In genomic region chr7:63027075-63027474, GRCh38 we compare ENCODE assay signal across 23 cellular contexts.
DNase-seq lines count a peak whose midpoint lies in the region; ATAC-seq and TF ChIP-seq lines count a peak whose summit lies in the region.
"Had no signal": no experiment of that assay in that cellular context is flagged by ENCODE, and none has a peak within 500 bp of the region (broad histone marks: within the 10 kb centered on the region; RNA-seq: fewer than 3 reads in every experiment).

No MANE protein-coding gene starts in this region.

- TF ChIP-seq CTCF in type B pancreatic cell (conservative IDR thresholded peaks at IDR 0.05) (no peak), upper lobe of left lung (IDR thresholded peaks at IDR 0.05) (no peak), MM.1S (IDR thresholded peaks at IDR 0.05; ENCODE audit: low read length) (no peak)

- H4K20me1 ChIP-seq in MM.1S (ENCODE audit: insufficient read depth, low read length): no peaks in the 10 kb centered on the region
- H4K20me1 ChIP-seq: BLaER1 had no signal

- H3K27ac Mint-ChIP-seq in type B pancreatic cell: no peak overlapping the region
- H3K27ac Mint-ChIP-seq: CD14-positive monocyte; CD4-positive, alpha-beta memory T cell; CD4-positive, CD25-positive, alpha-beta regulatory T cell; CD8-positive, alpha-beta memory T cell had no signal

- no peak overlapping the region for H3K4me2 ChIP-seq in MM.1S (ENCODE audit: low read depth, low read length)
- H3K4me2 ChIP-seq: BLaER1 had no signal

- peaks cover 26% of the 10 kb centered on the region for H3K9me3 Mint-ChIP-seq in type B pancreatic cell

- no peaks in the 10 kb centered on the region for H3K4me1 Mint-ChIP-seq in type B pancreatic cell (ENCODE audit: unreplicated experiment)
- H3K4me1 Mint-ChIP-seq: CD14-positive monocyte; CD4-positive, alpha-beta memory T cell; CD4-positive, CD25-positive, alpha-beta regulatory T cell; CD8-positive, alpha-beta memory T cell had no signal

- H3K4me3 Mint-ChIP-seq in type B pancreatic cell: no peak overlapping the region
- H3K4me3 Mint-ChIP-seq: CD14-positive monocyte; CD4-positive, alpha-beta memory T cell; CD8-positive, alpha-beta memory T cell had no signal

- peaks cover 3% of the 10 kb centered on the region for H3K36me3 Mint-ChIP-seq in type B pancreatic cell
- H3K36me3 Mint-ChIP-seq: CD14-positive monocyte; CD4-positive, alpha-beta memory T cell; CD4-positive, CD25-positive, alpha-beta regulatory T cell had no signal

- DNase-seq in mesenteric fat pad (ENCODE audit: low spot score): peak; percentile 18
- DNase-seq in type B pancreatic cell (ENCODE audit: extremely low spot score, unreplicated experiment): peak; percentile 44
- no peak for DNase-seq in activated CD4-positive, alpha-beta T cell treated with anti-CD3 and anti-CD28 coated beads, Interleukin-2, amount 50 U/mL, for 1 hour
- no peak for DNase-seq in upper lobe of left lung
- no peak for DNase-seq in MM.1S
- DNase-seq: 8988T; ACHN; BE2C; C1 segment of cervical spinal cord; CD4-positive, alpha-beta memory T cell; CD4-positive, CD25-positive, alpha-beta regulatory T cell; CD8-positive, alpha-beta memory T cell; COR-L47; DMS 273 treated with DMSO at 0.1 percent for 48 hours; DMS153; DMS53; DMS79; DND-41; EL; GDM1 had no signal

- H3K27ac ChIP-seq in upper lobe of left lung (no peak overlapping the region), MM.1S (ENCODE audit: low read length) (no peak overlapping the region)
- H3K27ac ChIP-seq: BLaER1 had no signal

- no peaks in the 10 kb centered on the region for H3K27me3 ChIP-seq in upper lobe of left lung
- no peaks in the 10 kb centered on the region for H3K27me3 ChIP-seq in MM.1S (replicated peaks; ENCODE audit: insufficient read depth, low read length)
- H3K27me3 ChIP-seq: BE2C, BLaER1 had no signal

- H3K4me1 ChIP-seq in upper lobe of left lung: no peaks in the 10 kb centered on the region
- H3K4me1 ChIP-seq in MM.1S (ENCODE audit: low read length): no peaks in the 10 kb centered on the region
- H3K4me1 ChIP-seq: BE2C had no signal

- no peaks in the 10 kb centered on the region for H3K36me3 ChIP-seq in upper lobe of left lung
- no peaks in the 10 kb centered on the region for H3K36me3 ChIP-seq in MM.1S (replicated peaks; ENCODE audit: insufficient read depth, low read length)
- H3K36me3 ChIP-seq: BE2C, BLaER1 had no signal

- no peak for ATAC-seq in upper lobe of left lung (ENCODE audit: low FRiP score in 2 of 2)
- ATAC-seq: GM12878 had no signal

- TF ChIP-seq POLR2A in upper lobe of left lung (IDR thresholded peaks at IDR 0.05): no peak

- no peak overlapping the region for H3K9ac ChIP-seq in MM.1S (ENCODE audit: low read length)
- H3K9ac ChIP-seq: BLaER1 had no signal

- H3K9me2 ChIP-seq in MM.1S (replicated peaks; ENCODE audit: insufficient read depth, low read length): no peaks in the 10 kb centered on the region

- H3K4me3 ChIP-seq in upper lobe of left lung: no peak overlapping the region
- no peak overlapping the region for H3K4me3 ChIP-seq in MM.1S (ENCODE audit: low read length)
- H3K4me3 ChIP-seq: BLaER1, GM12878 had no signal

- WGBS in upper lobe of left lung, 2 donors: 74 to 83% methylated on average over 5 of the region's 5 CpGs

- no peaks in the 10 kb centered on the region for H3K79me2 ChIP-seq in MM.1S (ENCODE audit: low read length)

- no peak for TF ChIP-seq EP300 in upper lobe of left lung (IDR thresholded peaks at IDR 0.05)

- H2AFZ ChIP-seq in MM.1S (ENCODE audit: low read length): no peak overlapping the region

- H3K9me3 ChIP-seq in upper lobe of left lung (peaks cover 0 to 16% (median 2%) of the 10 kb centered on the region in 4 donors), MM.1S (replicated peaks; ENCODE audit: insufficient read depth, low read length) (no peaks in the 10 kb centered on the region)
- H3K9me3 ChIP-seq: BE2C had no signal

- H3K27me3 Mint-ChIP-seq in type B pancreatic cell: no peaks in the 10 kb centered on the region
- H3K27me3 Mint-ChIP-seq: CD4-positive, alpha-beta memory T cell; CD4-positive, CD25-positive, alpha-beta regulatory T cell had no signal

- no peaks in the 10 kb centered on the region for H3F3A ChIP-seq in MM.1S (ENCODE audit: insufficient read depth, low read length)

Comparison
In these comparisons a context has a peak if more than half of its experiments do, and no peak if none do; other contexts are left out.
1. DNase-seq: peak in mesenteric fat pad (single experiment) and type B pancreatic cell (single experiment); none in activated CD4-positive, alpha-beta T cell treated with anti-CD3 and anti-CD28 coated beads, Interleukin-2, amount 50 U/mL, for 1 hour (single experiment), upper lobe of left lung (0 of 2) and MM.1S (single experiment).